Comparison of ENCODE assay signal across 28 cellular contexts in the genomic region with DNA sequence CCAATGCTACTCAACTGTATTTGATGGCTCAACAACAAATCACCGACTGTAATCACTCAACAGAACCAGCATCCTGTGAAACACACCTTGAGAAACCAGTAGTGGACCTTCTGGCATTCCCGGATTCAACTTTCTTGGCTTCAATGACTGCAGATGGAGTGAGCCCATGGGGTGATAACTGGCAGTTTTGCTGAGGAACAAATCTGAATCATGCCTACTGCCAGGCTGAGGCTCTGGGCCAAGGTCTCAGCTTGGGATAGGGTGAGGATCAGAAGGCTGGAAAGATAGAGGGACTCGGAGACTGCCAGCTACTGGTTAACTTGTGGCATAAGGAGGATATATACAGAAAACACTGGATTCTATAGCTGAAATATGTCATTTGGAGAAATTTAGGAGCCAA.
"Had no signal": no experiment of that assay in that cellular context is flagged by ENCODE, and none has a peak within 500 bp of the region (broad histone marks: within the 10 kb centered on the region; RNA-seq: fewer than 3 reads in every experiment).

No MANE protein-coding gene starts in this region.

- H3K27ac Mint-ChIP-seq: mesothelial cell of epicardium; naive B cell; natural killer cell treated with Interleukin-12 subunit alpha and Interleukin-12 subunit beta and Interleukin-15 and Interleukin-18, amount 100 ng/mL, for 72 hours; progenitor cell of endocrine pancreas had no signal

- H3K4me3 Mint-ChIP-seq: mesothelial cell of epicardium; naive B cell; natural killer cell treated with Interleukin-12 subunit alpha and Interleukin-12 subunit beta and Interleukin-15 and Interleukin-18, amount 100 ng/mL, for 72 hours; neural crest cell had no signal

- H3K4me1 ChIP-seq: foreskin keratinocyte had no signal

- H2AFZ ChIP-seq: parathyroid adenoma had no signal

- H3K36me3 ChIP-seq: stomach, thyroid gland, vagina had no signal

- H3K9ac ChIP-seq: parathyroid adenoma had no signal

- H3K4me1 Mint-ChIP-seq: neural crest cell had no signal

- H3K4me2 ChIP-seq: smooth muscle cell had no signal

- H3K27me3 Mint-ChIP-seq: progenitor cell of endocrine pancreas had no signal

- H3K9me3 ChIP-seq: gastroesophageal sphincter, mucosa of descending colon, stomach, thyroid gland, vagina had no signal

- H3K36me3 Mint-ChIP-seq: naive B cell; natural killer cell treated with Interleukin-12 subunit alpha and Interleukin-12 subunit beta and Interleukin-15 and Interleukin-18, amount 100 ng/mL, for 72 hours had no signal

- DNase-seq: dorsolateral prefrontal cortex; effector CD4-positive, alpha-beta T cell; foreskin keratinocyte; hypothalamus; kidney; mesenchymal stem cell; mucosa of descending colon; naive B cell; stimulated activated CD4-positive, alpha-beta T cell treated with anti-CD3 and anti-CD28 coated beads, Interleukin-12 subunit alpha, Interleukin-12 subunit beta, amount 100 ng/mL, for 4 hours; stimulated activated CD4-positive, alpha-beta T cell treated with anti-CD3 and anti-CD28 coated beads, Interleukin-1b, Interleukin-23, amount 100 ng/mL, for 48 hours; stimulated activated CD4-positive, alpha-beta T cell treated with anti-CD3 and anti-CD28 coated beads, Interleukin-4, amount 100 ng/mL, for 1 hour; stimulated activated CD8-positive, alpha-beta memory T cell treated with anti-CD3 and anti-CD28 coated beads, Interleukin-4, amount 100 ng/mL, for 48 hours; stimulated activated naive CD4-positive, alpha-beta T cell; stomach; thyroid gland; trophoblast cell had no signal

- ATAC-seq: esophagus mucosa; gastroesophageal sphincter; left lobe of liver; mucosa of descending colon; natural killer cell treated with Interleukin-12 subunit alpha and Interleukin-12 subunit beta and Interleukin-15 and Interleukin-18, amount 100 ng/mL, for 72 hours; sciatic nerve had no signal

- H3K27ac ChIP-seq: epithelial cell of prostate, foreskin keratinocyte, parathyroid adenoma, thyroid gland, vagina had no signal

- H3K9me3 Mint-ChIP-seq: naive B cell; natural killer cell treated with Interleukin-12 subunit alpha and Interleukin-12 subunit beta and Interleukin-15 and Interleukin-18, amount 100 ng/mL, for 72 hours; neural crest cell had no signal

- H3K79me2 ChIP-seq: parathyroid adenoma had no signal

- H3K27me3 ChIP-seq: dorsolateral prefrontal cortex, foreskin keratinocyte, gastroesophageal sphincter, stomach, thyroid gland, vagina had no signal

- H3K4me3 ChIP-seq: dorsolateral prefrontal cortex, gastroesophageal sphincter, mucosa of descending colon, smooth muscle cell, stomach, thyroid gland, vagina had no signal
